Comparison of ENCODE assay signal across 35 cellular contexts in genomic region chr5:124689653-124690052, GRCh38. TPM values are rescaled to one million over a fixed set of nuclear protein-coding genes. Genes with fewer than 3 reads are reported as not detected.
"Had no signal": no experiment of that assay in that cellular context is flagged by ENCODE, and none has a peak within 500 bp of the region (broad histone marks: within the 10 kb centered on the region; RNA-seq: fewer than 3 reads in every experiment).

No MANE protein-coding gene starts in this region.

- H3K4me3 ChIP-seq: adrenal gland, body of pancreas, esophagus muscularis mucosa, gastroesophageal sphincter had no signal

- H3K4me3 Mint-ChIP-seq: activated CD4-positive, alpha-beta memory T cell treated with anti-CD3 and anti-CD28 coated beads for 36 hours; activated CD4-positive, alpha-beta T cell treated with anti-CD3 and anti-CD28 coated beads for 36 hours; activated CD4-positive, alpha-beta T cell treated with anti-CD3 and anti-CD28 coated beads, Interleukin-2, amount 10 ng/mL, durations not matched to agents 24 days and 14 days; activated CD8-positive, alpha-beta memory T cell treated with anti-CD3 and anti-CD28 coated beads, Interleukin-2, amount 10 ng/mL, durations not matched to agents 7 days and 5 days; activated CD8-positive, alpha-beta T cell treated with anti-CD3 and anti-CD28 coated beads, Interleukin-2, amount 10 ng/mL, durations not matched to agents 7 days and 5 days; activated naive CD4-positive, alpha-beta T cell treated with anti-CD3 and anti-CD28 coated beads for 36 hours; activated naive CD4-positive, alpha-beta T cell treated with anti-CD3 and anti-CD28 coated beads, Interleukin-2, amount 50 U/mL, for 24 hours; activated naive CD8-positive, alpha-beta T cell treated with anti-CD3 and anti-CD28 coated beads for 36 hours; activated naive CD8-positive, alpha-beta T cell treated with anti-CD3 and anti-CD28 coated beads, Interleukin-2, amount 50 U/mL, for 24 hours; activated T-helper 1 cell treated with anti-CD3 and anti-CD28 coated beads, Interleukin-12 subunit alpha, Interleukin-12 subunit beta, Interleukin-2, Interleukin-4 antibody, amounts not matched to agents 30 ng/mL and 10 ng/mL and 1 ng/mL, durations not matched to agents 14 hours and 24 hours and 36 hours; effector memory CD8-positive, alpha-beta T cell; T-helper 17 cell; T-helper 2 cell treated with Interferon-gamma antibody and Interleukin-4, amounts not matched to agents 5 μg/mL and 100 μg/mL, for 36 hours had no signal

- H3K36me3 Mint-ChIP-seq: activated CD4-positive, alpha-beta memory T cell treated with anti-CD3 and anti-CD28 coated beads for 36 hours; activated CD8-positive, alpha-beta memory T cell treated with anti-CD3 and anti-CD28 coated beads, Interleukin-2, amount 10 ng/mL, durations not matched to agents 7 days and 5 days; activated naive CD4-positive, alpha-beta T cell treated with anti-CD3 and anti-CD28 coated beads, Interleukin-2, amount 50 U/mL, for 24 hours; activated naive CD8-positive, alpha-beta T cell treated with anti-CD3 and anti-CD28 coated beads for 36 hours had no signal

- H3K27me3 ChIP-seq: adrenal gland, esophagus muscularis mucosa, gastroesophageal sphincter had no signal

- ATAC-seq: activated CD4-positive, alpha-beta T cell treated with anti-CD3 and anti-CD28 coated beads for 36 hours; activated CD8-positive, alpha-beta memory T cell treated with anti-CD3 and anti-CD28 coated beads, Interleukin-2, amount 10 ng/mL, durations not matched to agents 7 days and 5 days; activated CD8-positive, alpha-beta T cell treated with anti-CD3 and anti-CD28 coated beads, Interleukin-2, amount 10 ng/mL, durations not matched to agents 7 days and 5 days; activated naive CD8-positive, alpha-beta T cell treated with anti-CD3 and anti-CD28 coated beads, Interleukin-2, amount 50 U/mL, for 24 hours; body of pancreas; effector memory CD8-positive, alpha-beta T cell; gastroesophageal sphincter; T-helper 17 cell had no signal

- DNase-seq: activated CD4-positive, alpha-beta memory T cell treated with anti-CD3 and anti-CD28 coated beads for 36 hours; activated CD4-positive, alpha-beta T cell treated with anti-CD3 and anti-CD28 coated beads for 36 hours; activated CD4-positive, alpha-beta T cell treated with anti-CD3 and anti-CD28 coated beads, Interleukin-2, amount 10 ng/mL, durations not matched to agents 24 days and 14 days; activated CD4-positive, CD25-positive, alpha-beta regulatory T cell; activated CD4-positive, CD25-positive, alpha-beta regulatory T cell treated with anti-CD3 and anti-CD28 coated beads, Interleukin-2, amount 50 U/mL, for 72 hours; activated CD8-positive, alpha-beta memory T cell treated with anti-CD3 and anti-CD28 coated beads, Interleukin-2, amount 10 ng/mL, durations not matched to agents 7 days and 5 days; activated CD8-positive, alpha-beta memory T cell treated with anti-CD3 and anti-CD28 coated beads, Interleukin-2, amount 50 U/mL, for 4 hours; activated CD8-positive, alpha-beta T cell treated with anti-CD3 and anti-CD28 coated beads, Interleukin-2, amount 10 ng/mL, durations not matched to agents 7 days and 5 days; activated effector memory CD4-positive, alpha-beta T cell treated with anti-CD3 and anti-CD28 coated beads, Interleukin-2, amount 50 U/mL, for 16 hours; activated naive CD4-positive, alpha-beta T cell treated with anti-CD3 and anti-CD28 coated beads for 36 hours; activated naive CD8-positive, alpha-beta T cell treated with anti-CD3 and anti-CD28 coated beads for 36 hours; activated naive CD8-positive, alpha-beta T cell treated with anti-CD3 and anti-CD28 coated beads, Interleukin-2, amount 50 U/mL, for 24 hours; activated T-cell treated with anti-CD3 and anti-CD28 coated beads, Interleukin-2, amount 50 U/mL, for 1 hour; activated T-cell treated with anti-CD3 and anti-CD28 coated beads, Interleukin-2, amount 50 U/mL, for 48 hours; adrenal gland; amygdala; aorta; body of pancreas; caudate nucleus; cortex of kidney; dermis blood vessel endothelial cell; effector CD4-positive, alpha-beta T cell; effector memory CD8-positive, alpha-beta T cell; erythroblast; foreskin melanocyte; T-helper 1 cell; T-helper 17 cell; T1000 had no signal

- H3K36me3 ChIP-seq: adrenal gland, esophagus muscularis mucosa, gastroesophageal sphincter had no signal

- H3K9me3 Mint-ChIP-seq: activated CD4-positive, alpha-beta memory T cell treated with anti-CD3 and anti-CD28 coated beads for 36 hours; activated CD4-positive, alpha-beta T cell treated with anti-CD3 and anti-CD28 coated beads, Interleukin-2, amount 10 ng/mL, durations not matched to agents 24 days and 14 days; activated naive CD4-positive, alpha-beta T cell treated with anti-CD3 and anti-CD28 coated beads for 36 hours; activated naive CD8-positive, alpha-beta T cell treated with anti-CD3 and anti-CD28 coated beads for 36 hours; activated T-helper 1 cell treated with anti-CD3 and anti-CD28 coated beads, Interleukin-12 subunit alpha, Interleukin-12 subunit beta, Interleukin-2, Interleukin-4 antibody, amounts not matched to agents 30 ng/mL and 10 ng/mL and 1 ng/mL, durations not matched to agents 14 hours and 24 hours and 36 hours; activated T-helper 2 cell treated with anti-CD3 and anti-CD28 coated beads, Interferon-gamma antibody, Interleukin-2, Interleukin-4, amounts not matched to agents 10 μg/mL and 5 μg/mL and 100 μg/mL, durations not matched to agents 14 hours and 24 hours and 36 hours; T-helper 2 cell treated with Interferon-gamma antibody and Interleukin-4, amounts not matched to agents 5 μg/mL and 100 μg/mL, for 36 hours had no signal

- H3K4me1 Mint-ChIP-seq: activated CD4-positive, alpha-beta T cell treated with anti-CD3 and anti-CD28 coated beads for 36 hours; activated CD4-positive, alpha-beta T cell treated with anti-CD3 and anti-CD28 coated beads, Interleukin-2, amount 10 ng/mL, durations not matched to agents 24 days and 14 days; activated CD8-positive, alpha-beta memory T cell treated with anti-CD3 and anti-CD28 coated beads, Interleukin-2, amount 10 ng/mL, durations not matched to agents 7 days and 5 days; activated naive CD4-positive, alpha-beta T cell treated with anti-CD3 and anti-CD28 coated beads, Interleukin-2, amount 50 U/mL, for 24 hours; activated naive CD8-positive, alpha-beta T cell treated with anti-CD3 and anti-CD28 coated beads for 36 hours; activated naive CD8-positive, alpha-beta T cell treated with anti-CD3 and anti-CD28 coated beads, Interleukin-2, amount 50 U/mL, for 24 hours; T-helper 17 cell had no signal

- H3K27me3 Mint-ChIP-seq: activated CD4-positive, alpha-beta memory T cell treated with anti-CD3 and anti-CD28 coated beads for 36 hours; activated CD4-positive, alpha-beta T cell treated with anti-CD3 and anti-CD28 coated beads, Interleukin-2, amount 10 ng/mL, durations not matched to agents 24 days and 14 days; activated CD8-positive, alpha-beta memory T cell treated with anti-CD3 and anti-CD28 coated beads, Interleukin-2, amount 10 ng/mL, durations not matched to agents 7 days and 5 days; activated naive CD4-positive, alpha-beta T cell treated with anti-CD3 and anti-CD28 coated beads, Interleukin-2, amount 50 U/mL, for 24 hours; effector memory CD8-positive, alpha-beta T cell had no signal

- H3K9me3 ChIP-seq: adrenal gland, body of pancreas, esophagus muscularis mucosa, gastroesophageal sphincter had no signal

- H3K27ac ChIP-seq: adrenal gland, body of pancreas, gastroesophageal sphincter had no signal

- H3K27ac Mint-ChIP-seq: activated CD4-positive, alpha-beta memory T cell treated with anti-CD3 and anti-CD28 coated beads for 36 hours; activated CD4-positive, alpha-beta T cell treated with anti-CD3 and anti-CD28 coated beads for 36 hours; activated CD4-positive, alpha-beta T cell treated with anti-CD3 and anti-CD28 coated beads, Interleukin-2, amount 10 ng/mL, durations not matched to agents 24 days and 14 days; activated CD8-positive, alpha-beta memory T cell treated with anti-CD3 and anti-CD28 coated beads, Interleukin-2, amount 10 ng/mL, durations not matched to agents 7 days and 5 days; activated CD8-positive, alpha-beta T cell treated with anti-CD3 and anti-CD28 coated beads, Interleukin-2, amount 10 ng/mL, durations not matched to agents 7 days and 5 days; activated naive CD4-positive, alpha-beta T cell treated with anti-CD3 and anti-CD28 coated beads for 36 hours; activated naive CD4-positive, alpha-beta T cell treated with anti-CD3 and anti-CD28 coated beads, Interleukin-2, amount 50 U/mL, for 24 hours; activated naive CD8-positive, alpha-beta T cell treated with anti-CD3 and anti-CD28 coated beads for 36 hours; activated naive CD8-positive, alpha-beta T cell treated with anti-CD3 and anti-CD28 coated beads, Interleukin-2, amount 50 U/mL, for 24 hours; activated T-helper 1 cell treated with anti-CD3 and anti-CD28 coated beads, Interleukin-12 subunit alpha, Interleukin-12 subunit beta, Interleukin-2, Interleukin-4 antibody, amounts not matched to agents 30 ng/mL and 10 ng/mL and 1 ng/mL, durations not matched to agents 14 hours and 24 hours and 36 hours; activated T-helper 2 cell treated with anti-CD3 and anti-CD28 coated beads, Interferon-gamma antibody, Interleukin-2, Interleukin-4, amounts not matched to agents 10 μg/mL and 5 μg/mL and 100 μg/mL, durations not matched to agents 14 hours and 24 hours and 36 hours; effector memory CD8-positive, alpha-beta T cell; T-helper 17 cell; T-helper 2 cell treated with Interferon-gamma antibody and Interleukin-4, amounts not matched to agents 5 μg/mL and 100 μg/mL, for 36 hours had no signal

RNA-seq across cellular contexts. Expression of gene ZNF608, which starts 56.8 kb away (rescaled TPM):
- total RNA-seq: activated CD4-positive, alpha-beta memory T cell treated with anti-CD3 and anti-CD28 coated beads for 36 hours; activated CD4-positive, alpha-beta T cell treated with anti-CD3 and anti-CD28 coated beads for 36 hours; activated CD4-positive, alpha-beta T cell treated with anti-CD3 and anti-CD28 coated beads, Interleukin-2, amount 10 ng/mL, durations not matched to agents 24 days and 14 days; activated CD8-positive, alpha-beta memory T cell treated with anti-CD3 and anti-CD28 coated beads for 36 hours; activated CD8-positive, alpha-beta memory T cell treated with anti-CD3 and anti-CD28 coated beads, Interleukin-2, amount 10 ng/mL, durations not matched to agents 7 days and 5 days; activated CD8-positive, alpha-beta T cell treated with anti-CD3 and anti-CD28 coated beads, Interleukin-2, amount 10 ng/mL, durations not matched to agents 7 days and 5 days; activated naive CD4-positive, alpha-beta T cell treated with anti-CD3 and anti-CD28 coated beads for 36 hours; activated T-helper 1 cell treated with anti-CD3 and anti-CD28 coated beads, Interleukin-12 subunit alpha, Interleukin-12 subunit beta, Interleukin-2, Interleukin-4 antibody, amounts not matched to agents 30 ng/mL and 10 ng/mL and 1 ng/mL, durations not matched to agents 14 hours and 24 hours and 36 hours; activated T-helper 2 cell treated with anti-CD3 and anti-CD28 coated beads, Interferon-gamma antibody, Interleukin-2, Interleukin-4, amounts not matched to agents 10 μg/mL and 5 μg/mL and 100 μg/mL, durations not matched to agents 14 hours and 24 hours and 36 hours had no signal
